ENCODE assay signal across 16 cellular contexts in the genomic region with DNA sequence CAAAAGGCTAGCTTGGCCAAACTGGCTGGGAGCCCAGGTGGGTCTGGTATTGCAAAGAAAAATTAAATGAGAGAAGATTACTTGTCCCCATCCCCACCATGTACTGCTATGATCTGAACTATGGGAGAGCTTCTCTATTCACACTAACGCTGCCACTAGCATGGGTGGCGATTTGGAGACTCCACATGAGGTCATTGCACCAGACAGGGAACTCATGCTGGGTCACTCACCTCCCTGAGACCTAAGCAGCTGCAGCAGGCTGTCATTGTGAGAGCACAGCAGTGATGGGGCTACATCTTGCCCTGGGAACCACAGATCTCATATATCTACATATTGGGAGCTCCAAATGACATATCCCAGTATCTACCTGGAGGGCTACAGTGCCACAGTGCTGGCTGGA.
"Had no signal": no experiment of that assay in that cellular context is flagged by ENCODE, and none has a peak within 500 bp of the region (broad histone marks: within the 10 kb centered on the region; RNA-seq: fewer than 3 reads in every experiment).

No MANE protein-coding gene starts in this region.

- ATAC-seq: esophagus mucosa, heart left ventricle, left colon, mucosa of descending colon, natural killer cell, right cardiac atrium had no signal

- DNase-seq: effector memory CD4-positive, alpha-beta T cell; heart left ventricle; hippocampal formation; left colon; mucosa of descending colon; natural killer cell; nucleus accumbens; pancreas; right cardiac atrium; stimulated activated CD4-positive, alpha-beta T cell treated with anti-CD3 and anti-CD28 coated beads, Interleukin-2, amount 100 ng/mL, for 48 hours; stimulated activated naive CD4-positive, alpha-beta T cell treated with Interleukin-2 at 50 U/mL for 16 hours had no signal

- H3K27ac ChIP-seq: coronary artery, heart left ventricle, pancreas had no signal

- H3K27me3 ChIP-seq: heart left ventricle, pancreas had no signal

- FAIRE-seq: endometrium, pancreas, urothelium cell line had no signal

- H3K4me1 ChIP-seq: heart left ventricle, pancreas had no signal

- H3K4me3 ChIP-seq: coronary artery, heart left ventricle, mucosa of descending colon, pancreas, smooth muscle cell had no signal

- H3K9me3 ChIP-seq: pancreas had no signal

- H3K4me2 ChIP-seq: smooth muscle cell had no signal

- H3K36me3 ChIP-seq: heart left ventricle, pancreas had no signal
